ENCODE assay signal across 1 cellular context in genomic region chr2:26847663-26848335, GRCh38.
A peak's percentile ranks its signal among the peaks of the same experiment; 100 is the strongest.
TF ChIP-seq lines count a peak whose summit lies in the region.

A gene with protein sequence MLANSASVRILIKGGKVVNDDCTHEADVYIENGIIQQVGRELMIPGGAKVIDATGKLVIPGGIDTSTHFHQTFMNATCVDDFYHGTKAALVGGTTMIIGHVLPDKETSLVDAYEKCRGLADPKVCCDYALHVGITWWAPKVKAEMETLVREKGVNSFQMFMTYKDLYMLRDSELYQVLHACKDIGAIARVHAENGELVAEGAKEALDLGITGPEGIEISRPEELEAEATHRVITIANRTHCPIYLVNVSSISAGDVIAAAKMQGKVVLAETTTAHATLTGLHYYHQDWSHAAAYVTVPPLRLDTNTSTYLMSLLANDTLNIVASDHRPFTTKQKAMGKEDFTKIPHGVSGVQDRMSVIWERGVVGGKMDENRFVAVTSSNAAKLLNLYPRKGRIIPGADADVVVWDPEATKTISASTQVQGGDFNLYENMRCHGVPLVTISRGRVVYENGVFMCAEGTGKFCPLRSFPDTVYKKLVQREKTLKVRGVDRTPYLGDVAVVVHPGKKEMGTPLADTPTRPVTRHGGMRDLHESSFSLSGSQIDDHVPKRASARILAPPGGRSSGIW (plus strand): TSS chr2:26848132. CDS start chr2:26898500, 50,368 bp downstream.

TF ChIP-seq in HEK293, 187 proteins besides CTCF, POLR2A, EP300 and RAD21 (continued from another document):
- TF ChIP-seq, protein P1, sequence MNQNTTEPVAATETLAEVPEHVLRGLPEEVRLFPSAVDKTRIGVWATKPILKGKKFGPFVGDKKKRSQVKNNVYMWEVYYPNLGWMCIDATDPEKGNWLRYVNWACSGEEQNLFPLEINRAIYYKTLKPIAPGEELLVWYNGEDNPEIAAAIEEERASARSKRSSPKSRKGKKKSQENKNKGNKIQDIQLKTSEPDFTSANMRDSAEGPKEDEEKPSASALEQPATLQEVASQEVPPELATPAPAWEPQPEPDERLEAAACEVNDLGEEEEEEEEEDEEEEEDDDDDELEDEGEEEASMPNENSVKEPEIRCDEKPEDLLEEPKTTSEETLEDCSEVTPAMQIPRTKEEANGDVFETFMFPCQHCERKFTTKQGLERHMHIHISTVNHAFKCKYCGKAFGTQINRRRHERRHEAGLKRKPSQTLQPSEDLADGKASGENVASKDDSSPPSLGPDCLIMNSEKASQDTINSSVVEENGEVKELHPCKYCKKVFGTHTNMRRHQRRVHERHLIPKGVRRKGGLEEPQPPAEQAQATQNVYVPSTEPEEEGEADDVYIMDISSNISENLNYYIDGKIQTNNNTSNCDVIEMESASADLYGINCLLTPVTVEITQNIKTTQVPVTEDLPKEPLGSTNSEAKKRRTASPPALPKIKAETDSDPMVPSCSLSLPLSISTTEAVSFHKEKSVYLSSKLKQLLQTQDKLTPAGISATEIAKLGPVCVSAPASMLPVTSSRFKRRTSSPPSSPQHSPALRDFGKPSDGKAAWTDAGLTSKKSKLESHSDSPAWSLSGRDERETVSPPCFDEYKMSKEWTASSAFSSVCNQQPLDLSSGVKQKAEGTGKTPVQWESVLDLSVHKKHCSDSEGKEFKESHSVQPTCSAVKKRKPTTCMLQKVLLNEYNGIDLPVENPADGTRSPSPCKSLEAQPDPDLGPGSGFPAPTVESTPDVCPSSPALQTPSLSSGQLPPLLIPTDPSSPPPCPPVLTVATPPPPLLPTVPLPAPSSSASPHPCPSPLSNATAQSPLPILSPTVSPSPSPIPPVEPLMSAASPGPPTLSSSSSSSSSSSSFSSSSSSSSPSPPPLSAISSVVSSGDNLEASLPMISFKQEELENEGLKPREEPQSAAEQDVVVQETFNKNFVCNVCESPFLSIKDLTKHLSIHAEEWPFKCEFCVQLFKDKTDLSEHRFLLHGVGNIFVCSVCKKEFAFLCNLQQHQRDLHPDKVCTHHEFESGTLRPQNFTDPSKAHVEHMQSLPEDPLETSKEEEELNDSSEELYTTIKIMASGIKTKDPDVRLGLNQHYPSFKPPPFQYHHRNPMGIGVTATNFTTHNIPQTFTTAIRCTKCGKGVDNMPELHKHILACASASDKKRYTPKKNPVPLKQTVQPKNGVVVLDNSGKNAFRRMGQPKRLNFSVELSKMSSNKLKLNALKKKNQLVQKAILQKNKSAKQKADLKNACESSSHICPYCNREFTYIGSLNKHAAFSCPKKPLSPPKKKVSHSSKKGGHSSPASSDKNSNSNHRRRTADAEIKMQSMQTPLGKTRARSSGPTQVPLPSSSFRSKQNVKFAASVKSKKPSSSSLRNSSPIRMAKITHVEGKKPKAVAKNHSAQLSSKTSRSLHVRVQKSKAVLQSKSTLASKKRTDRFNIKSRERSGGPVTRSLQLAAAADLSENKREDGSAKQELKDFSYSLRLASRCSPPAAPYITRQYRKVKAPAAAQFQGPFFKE (tag by site-specific recombination; IDR thresholded peaks at IDR 0.05; ENCODE audit: borderline replicate concordance) = no peak
- TF ChIP-seq GLIS1 (tag by site-specific recombination; IDR thresholded peaks at IDR 0.05) (peak; percentile 77), ZIC2 (tag by site-specific recombination; IDR thresholded peaks at IDR 0.05) (peak; percentile 48), ZNF610 (tag by site-specific recombination; IDR thresholded peaks at IDR 0.05; ENCODE audit: borderline replicate concordance) (0 out of 2 replicates have a peak, but pooled peaks have one; percentile 29), ZNF274 (IDR thresholded peaks at IDR 0.05; ENCODE audit: low read length) (no peak), ZNF274 (tag by site-specific recombination; IDR thresholded peaks at IDR 0.05; ENCODE audit: borderline replicate concordance) (no peak), ZBTB26 (tag by site-specific recombination; optimal IDR thresholded peaks at IDR 0.05) (peak; percentile 86), ZNF157 (tag by site-specific recombination; IDR thresholded peaks at IDR 0.05) (no peak), ZBTB1 (tag by site-specific recombination; IDR thresholded peaks at IDR 0.05) (peak; percentile 61; the same call in 1 of the 2 replicates), KLF9 (tag by site-specific recombination; IDR thresholded peaks at IDR 0.05; ENCODE audit: low read depth) (peak; percentile 71), TRIM28 (IDR thresholded peaks at IDR 0.05; ENCODE audit: borderline replicate concordance, low read length) (no peak), SP2 (tag by site-specific recombination; IDR thresholded peaks at IDR 0.05) (peak; percentile 76), ZFHX2 (tag by site-specific recombination; conservative IDR thresholded peaks at IDR 0.05) (peak; percentile 33)
- TF ChIP-seq, protein P2, sequence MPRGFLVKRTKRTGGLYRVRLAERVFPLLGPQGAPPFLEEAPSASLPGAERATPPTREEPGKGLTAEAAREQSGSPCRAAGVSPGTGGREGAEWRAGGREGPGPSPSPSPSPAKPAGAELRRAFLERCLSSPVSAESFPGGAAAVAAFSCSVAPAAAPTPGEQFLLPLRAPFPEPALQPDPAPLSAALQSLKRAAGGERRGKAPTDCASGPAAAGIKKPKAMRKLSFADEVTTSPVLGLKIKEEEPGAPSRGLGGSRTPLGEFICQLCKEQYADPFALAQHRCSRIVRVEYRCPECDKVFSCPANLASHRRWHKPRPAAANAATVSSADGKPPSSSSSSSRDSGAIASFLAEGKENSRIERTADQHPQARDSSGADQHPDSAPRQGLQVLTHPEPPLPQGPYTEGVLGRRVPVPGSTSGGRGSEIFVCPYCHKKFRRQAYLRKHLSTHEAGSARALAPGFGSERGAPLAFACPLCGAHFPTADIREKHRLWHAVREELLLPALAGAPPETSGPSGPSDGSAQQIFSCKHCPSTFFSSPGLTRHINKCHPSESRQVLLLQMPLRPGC (tag by site-specific recombination; IDR thresholded peaks at IDR 0.05) = no peak
